1 cellular context compared by ENCODE assay signal in genomic region chr9:32571969-32572899, GRCh38.
A peak's percentile ranks its signal among the peaks of the same experiment; 100 is the strongest.
TF ChIP-seq lines count a peak whose summit lies in the region.

No MANE protein-coding gene starts in this region.

TF ChIP-seq in GM12878, 131 proteins besides CTCF, POLR2A, EP300 and RAD21:
- TF ChIP-seq TCF3 (IDR thresholded peaks at IDR 0.05; ENCODE audit: borderline replicate concordance, insufficient read depth, low read depth, low read length) (no peak), MYB (IDR thresholded peaks at IDR 0.05; ENCODE audit: borderline replicate concordance, low read depth, low read length) (no peak), RUNX3 (IDR thresholded peaks at IDR 0.05; ENCODE audit: low read length) (peak; percentile 35; the same call in 1 of the 2 replicates), ZSCAN29 (IDR thresholded peaks at IDR 0.05) (no peak), SREBF2 (IDR thresholded peaks at IDR 0.05; ENCODE audit: low read length) (no peak), FOXK2 (IDR thresholded peaks at IDR 0.05) (no peak), NFIC (IDR thresholded peaks at IDR 0.05; ENCODE audit: low read depth, low read length) (no peak), CHD2 (IDR thresholded peaks at IDR 0.05; ENCODE audit: borderline replicate concordance, low read depth, low read length) (no peak), BCL11A (IDR thresholded peaks at IDR 0.05; ENCODE audit: low read depth, low read length) (no peak), ZBED1 (IDR thresholded peaks at IDR 0.05; ENCODE audit: borderline replicate concordance) (no peak), RAD51 (IDR thresholded peaks at IDR 0.05) (peak; percentile 90), RFX5 (IDR thresholded peaks at IDR 0.05; ENCODE audit: low read depth, low read length) (no peak), CREB1 (IDR thresholded peaks at IDR 0.05; ENCODE audit: low read depth) (peak; percentile 50), BMI1 (IDR thresholded peaks at IDR 0.05; ENCODE audit: borderline replicate concordance) (no peak), CBX5 (IDR thresholded peaks at IDR 0.05; ENCODE audit: low read depth) (no peak), ZNF24 (IDR thresholded peaks at IDR 0.05) (no peak), MXI1 (IDR thresholded peaks at IDR 0.05; ENCODE audit: low read depth, low read length) (peak; percentile 57; the same call in 1 of the 2 replicates), PAX8 (IDR thresholded peaks at IDR 0.05) (no peak), IRF4 (IDR thresholded peaks at IDR 0.05; ENCODE audit: low read depth, low read length) (0 out of 2 replicates have a peak, but pooled peaks have one; percentile 24), BHLHE40 (IDR thresholded peaks at IDR 0.05; ENCODE audit: borderline replicate concordance in 1 of 2, low read depth in 2 of 2, low read length in 1 of 2) (no peak), RELB (IDR thresholded peaks at IDR 0.05; ENCODE audit: low read depth) (no peak), CREM (IDR thresholded peaks at IDR 0.05; ENCODE audit: low read depth) (peak; percentile 15; the same call in 1 of the 2 replicates), SPI1 (IDR thresholded peaks at IDR 0.05; ENCODE audit: borderline replicate concordance, insufficient read depth, low read depth, low read length) (no peak), POLR2AphosphoS5 (IDR thresholded peaks at IDR 0.05; ENCODE audit: low read length) (no peak), ZBTB33 (IDR thresholded peaks at IDR 0.05) (no peak), MYC (IDR thresholded peaks at IDR 0.05; ENCODE audit: insufficient read depth, insufficient read length, insufficient replicate concordance, low read length, severe bottlenecking) (no peak), SMARCA5 (IDR thresholded peaks at IDR 0.05) (peak; percentile 58; the same call in 1 of the 2 replicates), CHD1 (IDR thresholded peaks at IDR 0.05; ENCODE audit: low read depth, low read length) (0 out of 2 replicates have a peak, but pooled peaks have one; percentile 10), NBN (IDR thresholded peaks at IDR 0.05) (no peak), BACH1 (IDR thresholded peaks at IDR 0.05; ENCODE audit: borderline replicate concordance) (no peak), SMC3 (IDR thresholded peaks at IDR 0.05; ENCODE audit: borderline replicate concordance, low read length) (peak; percentile 82), EGR1 (IDR thresholded peaks at IDR 0.05; ENCODE audit: borderline replicate concordance in 1 of 2, low read depth in 2 of 2, low read length in 2 of 2) (no peak), FOXM1 (IDR thresholded peaks at IDR 0.05; ENCODE audit: low read depth, low read length) (0 out of 2 replicates have a peak, but pooled peaks have one; percentile 4), YY1 (IDR thresholded peaks at IDR 0.05; ENCODE audit: low read depth, low read length) (no peak; the same call in 1 of the 2 replicates), TARDBP (IDR thresholded peaks at IDR 0.05; ENCODE audit: borderline replicate concordance) (no peak)
- TF ChIP-seq, protein P1, sequence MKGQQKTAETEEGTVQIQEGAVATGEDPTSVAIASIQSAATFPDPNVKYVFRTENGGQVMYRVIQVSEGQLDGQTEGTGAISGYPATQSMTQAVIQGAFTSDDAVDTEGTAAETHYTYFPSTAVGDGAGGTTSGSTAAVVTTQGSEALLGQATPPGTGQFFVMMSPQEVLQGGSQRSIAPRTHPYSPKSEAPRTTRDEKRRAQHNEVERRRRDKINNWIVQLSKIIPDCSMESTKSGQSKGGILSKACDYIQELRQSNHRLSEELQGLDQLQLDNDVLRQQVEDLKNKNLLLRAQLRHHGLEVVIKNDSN (IDR thresholded peaks at IDR 0.05; ENCODE audit: borderline replicate concordance, extremely low read length, insufficient read depth, low read depth, low read length), result peak; percentile 74
- TF ChIP-seq, protein P2, sequence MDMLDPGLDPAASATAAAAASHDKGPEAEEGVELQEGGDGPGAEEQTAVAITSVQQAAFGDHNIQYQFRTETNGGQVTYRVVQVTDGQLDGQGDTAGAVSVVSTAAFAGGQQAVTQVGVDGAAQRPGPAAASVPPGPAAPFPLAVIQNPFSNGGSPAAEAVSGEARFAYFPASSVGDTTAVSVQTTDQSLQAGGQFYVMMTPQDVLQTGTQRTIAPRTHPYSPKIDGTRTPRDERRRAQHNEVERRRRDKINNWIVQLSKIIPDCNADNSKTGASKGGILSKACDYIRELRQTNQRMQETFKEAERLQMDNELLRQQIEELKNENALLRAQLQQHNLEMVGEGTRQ (IDR thresholded peaks at IDR 0.05; ENCODE audit: borderline replicate concordance, low read depth, low read length), result peak; percentile 69
- TF ChIP-seq, protein P3, sequence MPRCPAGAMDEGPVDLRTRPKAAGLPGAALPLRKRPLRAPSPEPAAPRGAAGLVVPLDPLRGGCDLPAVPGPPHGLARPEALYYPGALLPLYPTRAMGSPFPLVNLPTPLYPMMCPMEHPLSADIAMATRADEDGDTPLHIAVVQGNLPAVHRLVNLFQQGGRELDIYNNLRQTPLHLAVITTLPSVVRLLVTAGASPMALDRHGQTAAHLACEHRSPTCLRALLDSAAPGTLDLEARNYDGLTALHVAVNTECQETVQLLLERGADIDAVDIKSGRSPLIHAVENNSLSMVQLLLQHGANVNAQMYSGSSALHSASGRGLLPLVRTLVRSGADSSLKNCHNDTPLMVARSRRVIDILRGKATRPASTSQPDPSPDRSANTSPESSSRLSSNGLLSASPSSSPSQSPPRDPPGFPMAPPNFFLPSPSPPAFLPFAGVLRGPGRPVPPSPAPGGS (IDR thresholded peaks at IDR 0.05; ENCODE audit: borderline replicate concordance, insufficient read depth, low read depth, low read length, poor library complexity, severe bottlenecking), result no peak
- TF ChIP-seq, protein P4, sequence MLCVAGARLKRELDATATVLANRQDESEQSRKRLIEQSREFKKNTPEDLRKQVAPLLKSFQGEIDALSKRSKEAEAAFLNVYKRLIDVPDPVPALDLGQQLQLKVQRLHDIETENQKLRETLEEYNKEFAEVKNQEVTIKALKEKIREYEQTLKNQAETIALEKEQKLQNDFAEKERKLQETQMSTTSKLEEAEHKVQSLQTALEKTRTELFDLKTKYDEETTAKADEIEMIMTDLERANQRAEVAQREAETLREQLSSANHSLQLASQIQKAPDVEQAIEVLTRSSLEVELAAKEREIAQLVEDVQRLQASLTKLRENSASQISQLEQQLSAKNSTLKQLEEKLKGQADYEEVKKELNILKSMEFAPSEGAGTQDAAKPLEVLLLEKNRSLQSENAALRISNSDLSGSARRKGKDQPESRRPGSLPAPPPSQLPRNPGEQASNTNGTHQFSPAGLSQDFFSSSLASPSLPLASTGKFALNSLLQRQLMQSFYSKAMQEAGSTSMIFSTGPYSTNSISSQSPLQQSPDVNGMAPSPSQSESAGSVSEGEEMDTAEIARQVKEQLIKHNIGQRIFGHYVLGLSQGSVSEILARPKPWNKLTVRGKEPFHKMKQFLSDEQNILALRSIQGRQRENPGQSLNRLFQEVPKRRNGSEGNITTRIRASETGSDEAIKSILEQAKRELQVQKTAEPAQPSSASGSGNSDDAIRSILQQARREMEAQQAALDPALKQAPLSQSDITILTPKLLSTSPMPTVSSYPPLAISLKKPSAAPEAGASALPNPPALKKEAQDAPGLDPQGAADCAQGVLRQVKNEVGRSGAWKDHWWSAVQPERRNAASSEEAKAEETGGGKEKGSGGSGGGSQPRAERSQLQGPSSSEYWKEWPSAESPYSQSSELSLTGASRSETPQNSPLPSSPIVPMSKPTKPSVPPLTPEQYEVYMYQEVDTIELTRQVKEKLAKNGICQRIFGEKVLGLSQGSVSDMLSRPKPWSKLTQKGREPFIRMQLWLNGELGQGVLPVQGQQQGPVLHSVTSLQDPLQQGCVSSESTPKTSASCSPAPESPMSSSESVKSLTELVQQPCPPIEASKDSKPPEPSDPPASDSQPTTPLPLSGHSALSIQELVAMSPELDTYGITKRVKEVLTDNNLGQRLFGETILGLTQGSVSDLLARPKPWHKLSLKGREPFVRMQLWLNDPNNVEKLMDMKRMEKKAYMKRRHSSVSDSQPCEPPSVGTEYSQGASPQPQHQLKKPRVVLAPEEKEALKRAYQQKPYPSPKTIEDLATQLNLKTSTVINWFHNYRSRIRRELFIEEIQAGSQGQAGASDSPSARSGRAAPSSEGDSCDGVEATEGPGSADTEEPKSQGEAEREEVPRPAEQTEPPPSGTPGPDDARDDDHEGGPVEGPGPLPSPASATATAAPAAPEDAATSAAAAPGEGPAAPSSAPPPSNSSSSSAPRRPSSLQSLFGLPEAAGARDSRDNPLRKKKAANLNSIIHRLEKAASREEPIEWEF (IDR thresholded peaks at IDR 0.05; ENCODE audit: insufficient replicate concordance, low read depth, low read length), result no peak
- TF ChIP-seq, protein P5, sequence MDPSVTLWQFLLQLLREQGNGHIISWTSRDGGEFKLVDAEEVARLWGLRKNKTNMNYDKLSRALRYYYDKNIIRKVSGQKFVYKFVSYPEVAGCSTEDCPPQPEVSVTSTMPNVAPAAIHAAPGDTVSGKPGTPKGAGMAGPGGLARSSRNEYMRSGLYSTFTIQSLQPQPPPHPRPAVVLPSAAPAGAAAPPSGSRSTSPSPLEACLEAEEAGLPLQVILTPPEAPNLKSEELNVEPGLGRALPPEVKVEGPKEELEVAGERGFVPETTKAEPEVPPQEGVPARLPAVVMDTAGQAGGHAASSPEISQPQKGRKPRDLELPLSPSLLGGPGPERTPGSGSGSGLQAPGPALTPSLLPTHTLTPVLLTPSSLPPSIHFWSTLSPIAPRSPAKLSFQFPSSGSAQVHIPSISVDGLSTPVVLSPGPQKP (IDR thresholded peaks at IDR 0.05; ENCODE audit: low read depth, low read length), result no peak
- TF ChIP-seq, protein P6, sequence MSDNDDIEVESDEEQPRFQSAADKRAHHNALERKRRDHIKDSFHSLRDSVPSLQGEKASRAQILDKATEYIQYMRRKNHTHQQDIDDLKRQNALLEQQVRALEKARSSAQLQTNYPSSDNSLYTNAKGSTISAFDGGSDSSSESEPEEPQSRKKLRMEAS (IDR thresholded peaks at IDR 0.05; ENCODE audit: low read depth, low read length), result no peak
